In the genomic region with DNA sequence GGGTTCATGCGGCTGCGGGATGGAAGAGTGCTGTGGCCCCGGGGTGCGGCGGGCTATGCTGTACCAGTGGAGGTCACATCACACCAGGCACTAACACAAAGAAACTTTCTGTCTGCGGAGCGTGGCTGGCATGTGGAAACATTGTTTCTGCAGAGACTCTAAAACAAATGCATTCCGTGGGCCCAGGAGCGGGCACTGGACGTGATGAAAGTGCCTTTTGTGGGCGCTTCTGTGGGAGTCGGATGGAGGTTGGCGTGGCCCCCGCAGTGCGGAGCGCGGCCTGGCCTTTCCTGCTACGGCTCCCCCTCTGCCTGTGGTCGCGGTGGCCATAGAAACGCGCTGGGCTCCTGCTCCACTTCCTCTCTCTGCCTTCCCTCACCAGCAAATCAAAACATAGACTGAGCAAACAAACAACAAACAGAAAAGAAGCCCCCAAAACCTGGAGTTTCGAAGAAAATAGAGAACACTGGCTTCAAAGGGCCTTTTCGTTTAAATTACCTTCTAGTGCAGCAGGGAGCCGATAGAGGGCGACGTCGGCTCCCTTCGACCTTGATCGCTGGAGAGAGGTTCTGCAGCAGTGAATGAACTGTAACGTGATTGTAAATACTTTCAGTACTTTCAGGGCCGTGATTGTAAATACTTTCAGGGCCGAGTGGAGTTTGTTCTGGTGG, we compare ENCODE assay signal across 8 cellular contexts. TPM values are rescaled to one million over a fixed set of nuclear protein-coding genes. Genes with fewer than 3 reads are reported as not detected.
DNase-seq lines count a peak whose midpoint lies in the region; ATAC-seq and TF ChIP-seq lines count a peak whose summit lies in the region.

No MANE protein-coding gene starts in this region.

- no peaks in the 10 kb centered on the region for H3K27me3 Mint-ChIP-seq in activated naive CD8-positive, alpha-beta T cell treated with anti-CD3 and anti-CD28 coated beads, Interleukin-2, amount 10 ng/mL, durations not matched to agents 7 days and 5 days

- H3K27ac Mint-ChIP-seq in activated naive CD8-positive, alpha-beta T cell treated with anti-CD3 and anti-CD28 coated beads, Interleukin-2, amount 10 ng/mL, durations not matched to agents 7 days and 5 days, result peak overlapping the region; percentile 88

- ATAC-seq in GM18868 (IDR thresholded peaks at IDR 0.05; ENCODE audit: unreplicated experiment), result peak; percentile 86
- ATAC-seq in HG03103 (IDR thresholded peaks at IDR 0.05; ENCODE audit: low read depth, unreplicated experiment), result peak; percentile 68
- ATAC-seq in activated naive CD8-positive, alpha-beta T cell treated with anti-CD3 and anti-CD28 coated beads, Interleukin-2, amount 10 ng/mL, durations not matched to agents 7 days and 5 days (ENCODE audit: low read depth), result peak; percentile 79

- POLR2A ChIA-PET in RWPE1 (lab: Yijun Ruan, JAX; ENCODE audit: low non-redundant PET), result no interaction called here
- POLR2A ChIA-PET in activated naive CD8-positive, alpha-beta T cell treated with anti-CD3 and anti-CD28 coated beads, Interleukin-2, amount 10 ng/mL, durations not matched to agents 7 days and 5 days (lab: Charles Lee), result interaction anchor here (0.6 to 1.2 kb wide), 2 partner anchors 280 to 373 kb away, joined by 3 to 4 read pairs; no protein-coding TSS in a partner anchor

- peak; percentile 65 for DNase-seq in AG20443 (ENCODE audit: low spot score)
- peak; percentile 8 for DNase-seq in RWPE1 (ENCODE audit: low spot score)
- peak; percentile 65 for DNase-seq in activated naive CD8-positive, alpha-beta T cell treated with anti-CD3 and anti-CD28 coated beads, Interleukin-2, amount 10 ng/mL, durations not matched to agents 7 days and 5 days
- DNase-seq in hypothalamus (lab: John Stamatoyannopoulos, UW), result peak in 41 of 51 donors; percentile 11 to 84 (median 59)
- peak; percentile 65 for DNase-seq in stimulated activated CD4-positive, alpha-beta T cell treated with anti-CD3 and anti-CD28 coated beads, Interleukin-15, amount 100 ng/mL, for 24 hours
- no peak for DNase-seq in amniotic stem cell (lab: John Stamatoyannopoulos, UW)

- H3K4me3 Mint-ChIP-seq in activated naive CD8-positive, alpha-beta T cell treated with anti-CD3 and anti-CD28 coated beads, Interleukin-2, amount 10 ng/mL, durations not matched to agents 7 days and 5 days, result peak overlapping the region; percentile 88

- H3K36me3 Mint-ChIP-seq in activated naive CD8-positive, alpha-beta T cell treated with anti-CD3 and anti-CD28 coated beads, Interleukin-2, amount 10 ng/mL, durations not matched to agents 7 days and 5 days, result peaks cover 4% of the 10 kb centered on the region

- no peak overlapping the region for H3K27ac ChIP-seq in RWPE1

- peak; percentile 47 for TF ChIP-seq CTCF in RWPE1 (conservative IDR thresholded peaks at IDR 0.05; ENCODE audit: low read depth)

- H3K9me3 Mint-ChIP-seq in activated naive CD8-positive, alpha-beta T cell treated with anti-CD3 and anti-CD28 coated beads, Interleukin-2, amount 10 ng/mL, durations not matched to agents 7 days and 5 days, result no peaks in the 10 kb centered on the region

- H3K4me1 Mint-ChIP-seq in activated naive CD8-positive, alpha-beta T cell treated with anti-CD3 and anti-CD28 coated beads, Interleukin-2, amount 10 ng/mL, durations not matched to agents 7 days and 5 days, result peaks cover 19% of the 10 kb centered on the region

- CTCF ChIA-PET in RWPE1 (lab: Yijun Ruan, JAX), result no interaction called here

RNA-seq across cellular contexts. Expression of a gene that starts 51.4 kb away (rescaled TPM):
- total RNA-seq in activated naive CD8-positive, alpha-beta T cell treated with anti-CD3 and anti-CD28 coated beads, Interleukin-2, amount 10 ng/mL, durations not matched to agents 7 days and 5 days, result 10 to 100 TPM; 13.3 to 14.2 TPM
